1 cellular context compared by ENCODE assay signal in genomic region chr21:30478015-30478414, GRCh38.
TF ChIP-seq lines count a peak whose summit lies in the region.

No MANE protein-coding gene starts in this region.

TF ChIP-seq in GM23338, 12 proteins besides CTCF, POLR2A, EP300 and RAD21:
- TF ChIP-seq NANOG (IDR thresholded peaks at IDR 0.05; ENCODE audit: borderline replicate concordance) (no peak), CREB1 (CRISPR knock-in tag; IDR thresholded peaks at IDR 0.05; ENCODE audit: low read depth) (no peak), STAT1 (IDR thresholded peaks at IDR 0.05; ENCODE audit: unreplicated experiment) (no peak), EZH2phosphoT487 (IDR thresholded peaks at IDR 0.05; ENCODE audit: unreplicated experiment) (no peak), EZH2 (IDR thresholded peaks at IDR 0.05; ENCODE audit: low read depth, unreplicated experiment) (no peak), ZNF331 (CRISPR knock-in tag; IDR thresholded peaks at IDR 0.05; ENCODE audit: low read depth) (no peak), ZNF114 (CRISPR knock-in tag; IDR thresholded peaks at IDR 0.05) (no peak), ZNF462 (CRISPR knock-in tag; IDR thresholded peaks at IDR 0.05) (no peak), JUNB (IDR thresholded peaks at IDR 0.05; ENCODE audit: unreplicated experiment) (no peak), POLR2AphosphoS5 (IDR thresholded peaks at IDR 0.05; ENCODE audit: low read depth) (no peak), ETS1 (IDR thresholded peaks at IDR 0.05) (no peak), REST (IDR thresholded peaks at IDR 0.05; ENCODE audit: unreplicated experiment) (no peak)
TF ChIP-seq in GM23338: peak in this region for 0.
